ENCODE assay signal across 18 cellular contexts in the genomic region with DNA sequence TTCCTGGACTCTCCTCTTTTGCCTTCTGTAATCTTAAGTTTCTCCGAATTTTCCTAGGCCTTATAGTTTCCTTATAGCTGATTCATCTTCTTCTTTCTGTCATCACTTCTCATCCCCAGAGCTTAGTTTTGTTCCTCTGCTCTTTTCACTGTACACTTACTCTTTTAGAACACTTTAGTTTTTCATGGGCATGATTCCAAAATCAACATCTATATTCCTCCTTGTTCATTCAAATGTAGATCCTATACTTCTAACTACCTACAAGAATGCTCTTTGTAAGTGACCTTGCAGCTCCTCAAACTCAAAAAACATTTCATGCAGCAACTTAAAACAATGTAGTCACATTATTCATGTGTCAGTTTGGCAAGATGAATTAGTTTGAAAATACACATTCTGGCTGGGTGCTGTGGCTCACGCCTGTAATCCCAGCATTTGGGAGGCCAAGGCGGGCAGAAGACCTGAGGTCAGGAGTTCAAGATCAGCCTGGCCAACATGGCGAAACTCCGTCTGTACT. TPM values are rescaled to one million over a fixed set of nuclear protein-coding genes. Genes with fewer than 3 reads are reported as not detected.
A peak's percentile ranks its signal among the peaks of the same experiment; 100 is the strongest.
DNase-seq lines count a peak whose midpoint lies in the region; ATAC-seq lines count a peak whose summit lies in the region.
"Had no signal": no experiment of that assay in that cellular context is flagged by ENCODE, and none has a peak within 500 bp of the region (broad histone marks: within the 10 kb centered on the region; RNA-seq: fewer than 3 reads in every experiment).

No MANE protein-coding gene starts in this region.

- H3K4me3 Mint-ChIP-seq in stimulated activated naive CD8-positive, alpha-beta T cell treated with anti-CD3 and anti-CD28 coated beads, Interleukin-15, Interleukin-2, amounts not matched to agents 100 ng/mL and 50 ng/mL, for 24 hours = peak overlapping the region; percentile 5
- peak overlapping the region; percentile 58 for H3K4me3 Mint-ChIP-seq in activated T-helper 17 cell treated with anti-CD3 and anti-CD28 coated beads, Interleukin-2, amount 50 U/mL, for 72 hours
- H3K4me3 Mint-ChIP-seq in stimulated activated naive B cell treated with anti-CD40 and anti-IgM and Interleukin-4, amounts not matched to agents 10 μg/mL and 1 μg/mL and 100 μg/mL, for 72 hours = no peak overlapping the region
- H3K4me3 Mint-ChIP-seq: CD14-positive monocyte had no signal

- no peaks in the 10 kb centered on the region for H3K27me3 Mint-ChIP-seq in stimulated activated naive CD8-positive, alpha-beta T cell treated with anti-CD3 and anti-CD28 coated beads, Interleukin-15, Interleukin-2, amounts not matched to agents 100 ng/mL and 50 ng/mL, for 24 hours
- H3K27me3 Mint-ChIP-seq in activated T-helper 17 cell treated with anti-CD3 and anti-CD28 coated beads, Interleukin-2, amount 50 U/mL, for 72 hours = no peaks in the 10 kb centered on the region
- H3K27me3 Mint-ChIP-seq in stimulated activated naive B cell treated with anti-CD40 and anti-IgM and Interleukin-4, amounts not matched to agents 10 μg/mL and 1 μg/mL and 100 μg/mL, for 72 hours = peaks cover 0 to 4% of the 10 kb centered on the region in 2 donors

- H3K27ac Mint-ChIP-seq in stimulated activated naive CD8-positive, alpha-beta T cell treated with anti-CD3 and anti-CD28 coated beads, Interleukin-15, Interleukin-2, amounts not matched to agents 100 ng/mL and 50 ng/mL, for 24 hours = peak overlapping the region; percentile 92
- peak overlapping the region; percentile 55 for H3K27ac Mint-ChIP-seq in activated T-helper 17 cell treated with anti-CD3 and anti-CD28 coated beads, Interleukin-2, amount 50 U/mL, for 72 hours
- H3K27ac Mint-ChIP-seq in stimulated activated naive B cell treated with anti-CD40 and anti-IgM and Interleukin-4, amounts not matched to agents 10 μg/mL and 1 μg/mL and 100 μg/mL, for 72 hours = no peak overlapping the region
- H3K27ac Mint-ChIP-seq: CD14-positive monocyte had no signal

- no peak for DNase-seq in stimulated activated naive CD8-positive, alpha-beta T cell treated with anti-CD3 and anti-CD28 coated beads, Interleukin-15, Interleukin-2, amounts not matched to agents 100 U/mL and 50 U/mL, for 24 hours
- DNase-seq in fibroblast of the conjunctiva (ENCODE audit: low read depth) (peak; percentile 1), AG08395 (ENCODE audit: low spot score) (no peak)
- DNase-seq in stimulated activated naive B cell treated with anti-CD40 and anti-IgM and Interleukin-4, amounts not matched to agents 10 μg/mL and 1 μg/mL and 100 μg/mL, for 72 hours = no peak
- DNase-seq in stimulated activated CD4-positive, alpha-beta T cell treated with anti-CD3 and anti-CD28 coated beads, Interleukin-4, amount 100 ng/mL, for 24 hours = no peak
- DNase-seq: body of pancreas; effector CD8-positive, alpha-beta T cell; EL; HCEC 1CT; KBM-7; NCI-H1694; NCI-H524 treated with DMSO at 0.1 percent for 48 hours had no signal

- no peaks in the 10 kb centered on the region for H3K36me3 Mint-ChIP-seq in stimulated activated naive CD8-positive, alpha-beta T cell treated with anti-CD3 and anti-CD28 coated beads, Interleukin-15, Interleukin-2, amounts not matched to agents 100 ng/mL and 50 ng/mL, for 24 hours (ENCODE audit: low read depth)
- H3K36me3 Mint-ChIP-seq in activated T-helper 17 cell treated with anti-CD3 and anti-CD28 coated beads, Interleukin-2, amount 50 U/mL, for 72 hours (ENCODE audit: low read depth) = no peaks in the 10 kb centered on the region
- H3K36me3 Mint-ChIP-seq in stimulated activated naive B cell treated with anti-CD40 and anti-IgM and Interleukin-4, amounts not matched to agents 10 μg/mL and 1 μg/mL and 100 μg/mL, for 72 hours = no peaks in the 10 kb centered on the region
- H3K36me3 Mint-ChIP-seq: CD14-positive monocyte had no signal

- peaks cover 34% of the 10 kb centered on the region for H3K4me1 Mint-ChIP-seq in stimulated activated naive CD8-positive, alpha-beta T cell treated with anti-CD3 and anti-CD28 coated beads, Interleukin-15, Interleukin-2, amounts not matched to agents 100 ng/mL and 50 ng/mL, for 24 hours (ENCODE audit: low read depth)
- peaks cover 24% of the 10 kb centered on the region for H3K4me1 Mint-ChIP-seq in activated T-helper 17 cell treated with anti-CD3 and anti-CD28 coated beads, Interleukin-2, amount 50 U/mL, for 72 hours
- H3K4me1 Mint-ChIP-seq in stimulated activated naive B cell treated with anti-CD40 and anti-IgM and Interleukin-4, amounts not matched to agents 10 μg/mL and 1 μg/mL and 100 μg/mL, for 72 hours = peaks cover 0 to 2% of the 10 kb centered on the region in 2 donors
- H3K4me1 Mint-ChIP-seq: CD14-positive monocyte had no signal

- no peaks in the 10 kb centered on the region for H3K9me3 Mint-ChIP-seq in stimulated activated naive CD8-positive, alpha-beta T cell treated with anti-CD3 and anti-CD28 coated beads, Interleukin-15, Interleukin-2, amounts not matched to agents 100 ng/mL and 50 ng/mL, for 24 hours
- H3K9me3 Mint-ChIP-seq in activated T-helper 17 cell treated with anti-CD3 and anti-CD28 coated beads, Interleukin-2, amount 50 U/mL, for 72 hours = no peaks in the 10 kb centered on the region
- no peaks in the 10 kb centered on the region for H3K9me3 Mint-ChIP-seq in stimulated activated naive B cell treated with anti-CD40 and anti-IgM and Interleukin-4, amounts not matched to agents 10 μg/mL and 1 μg/mL and 100 μg/mL, for 72 hours

- ATAC-seq in stimulated activated naive CD8-positive, alpha-beta T cell treated with anti-CD3 and anti-CD28 coated beads, Interleukin-15, Interleukin-2, amounts not matched to agents 100 U/mL and 50 U/mL, for 24 hours = no peak
- ATAC-seq in activated T-helper 17 cell treated with anti-CD3 and anti-CD28 coated beads, Interleukin-2, amount 50 U/mL, for 72 hours (replicated peaks) = peak; percentile 27
- no peak for ATAC-seq in stimulated activated naive B cell treated with anti-CD40 and anti-IgM and Interleukin-4, amounts not matched to agents 10 μg/mL and 1 μg/mL and 100 μg/mL, for 72 hours (replicated peaks)
- ATAC-seq: body of pancreas had no signal

RNA-seq across cellular contexts. Expression of a gene that starts 13.1 kb away (rescaled TPM):
- not detected for total RNA-seq in activated T-helper 17 cell treated with anti-CD3 and anti-CD28 coated beads, Interleukin-2, amount 50 U/mL, for 72 hours
- total RNA-seq: body of pancreas, frontal cortex, mononuclear cell, thoracic aorta had no signal

Comparison
In these comparisons a context has a peak if more than half of its experiments do, and no peak if none do; other contexts are left out.
1. H3K4me3 Mint-ChIP-seq: peak in stimulated activated naive CD8-positive, alpha-beta T cell treated with anti-CD3 and anti-CD28 coated beads, Interleukin-15, Interleukin-2, amounts not matched to agents 100 ng/mL and 50 ng/mL, for 24 hours (single experiment) and activated T-helper 17 cell treated with anti-CD3 and anti-CD28 coated beads, Interleukin-2, amount 50 U/mL, for 72 hours (single experiment); none in stimulated activated naive B cell treated with anti-CD40 and anti-IgM and Interleukin-4, amounts not matched to agents 10 μg/mL and 1 μg/mL and 100 μg/mL, for 72 hours (0 of 2).